Comparison of ENCODE assay signal across 21 cellular contexts in genomic region chr11:20275987-20276660, GRCh38.
DNase-seq lines count a peak whose midpoint lies in the region; ATAC-seq, FAIRE-seq and TF ChIP-seq lines count a peak whose summit lies in the region.
"Had no signal": no experiment of that assay in that cellular context is flagged by ENCODE, and none has a peak within 500 bp of the region (broad histone marks: within the 10 kb centered on the region; RNA-seq: fewer than 3 reads in every experiment).

No MANE protein-coding gene starts in this region.

- no peak overlapping the region for H2AFZ ChIP-seq in GM12878 (ENCODE audit: control insufficient read depth, low read depth, low read length)

- no peaks in the 10 kb centered on the region for H3K9me3 Mint-ChIP-seq in nephron progenitor cell
- H3K9me3 Mint-ChIP-seq: CD8-positive, alpha-beta T cell had no signal

- H3K27ac Mint-ChIP-seq in nephron progenitor cell, result no peak overlapping the region
- H3K27ac Mint-ChIP-seq: CD8-positive, alpha-beta T cell had no signal

- H3K36me3 Mint-ChIP-seq in nephron progenitor cell (ENCODE audit: low read depth), result no peaks in the 10 kb centered on the region
- H3K36me3 Mint-ChIP-seq: CD8-positive, alpha-beta T cell had no signal

- TF ChIP-seq EP300 in GM12878 (IDR thresholded peaks at IDR 0.05; ENCODE audit: borderline replicate concordance in 1 of 2, control insufficient read depth in 1 of 2, low read depth in 2 of 2, low read length in 2 of 2) (0 out of 4 replicates have a peak, but pooled peaks of 1 of the 2 experiments have one; percentile 12), esophagus muscularis mucosa (IDR thresholded peaks at IDR 0.05) (no peak)

- 46% methylated on average over 13 of the region's 13 CpGs for WGBS in GM12878 (ENCODE audit: insufficient coverage, insufficient replicate concordance, low lambda C conversion rate, missing lambda C conversion rate)
- WGBS in esophagus muscularis mucosa, result 89% methylated on average over 13 of the region's 13 CpGs

- H3K4me1 ChIP-seq in GM12878 (ENCODE audit: control insufficient read depth, insufficient read depth, low read length), result no peaks in the 10 kb centered on the region
- no peaks in the 10 kb centered on the region for H3K4me1 ChIP-seq in esophagus muscularis mucosa
- H3K4me1 ChIP-seq: BLaER1 treated with 17β-estradiol and CSF1 and Interleukin-3, amounts not matched to agents 10 nM and 100 nM had no signal

- TF ChIP-seq POLR2A in GM12878 (IDR thresholded peaks at IDR 0.05; ENCODE audit: low read depth, low read length), result no peak
- TF ChIP-seq POLR2A in esophagus muscularis mucosa (IDR thresholded peaks at IDR 0.05; ENCODE audit: low read depth), result no peak

- peaks cover 34% of the 10 kb centered on the region for H3K27me3 Mint-ChIP-seq in nephron progenitor cell (ENCODE audit: low read depth, poor library complexity)

- in situ Hi-C loops in GM12878 (cut with MboI), result no loop called here

- CTCF ChIA-PET in GM12878 (lab: Yijun Ruan, JAX), result no interaction called here

- H3K9me3 ChIP-seq in GM12878 (replicated peaks; ENCODE audit: control insufficient read depth, insufficient read depth, low read length) (no peaks in the 10 kb centered on the region), esophagus muscularis mucosa (no peaks in the 10 kb centered on the region)
- H3K9me3 ChIP-seq: BLaER1 treated with 17β-estradiol and CSF1 and Interleukin-3, amounts not matched to agents 10 nM and 100 nM had no signal

- no peak overlapping the region for H3K4me3 ChIP-seq in GM12878
- H3K4me3 ChIP-seq in esophagus muscularis mucosa, result no peak overlapping the region
- H3K4me3 ChIP-seq: BLaER1 treated with 17β-estradiol and CSF1 and Interleukin-3, amounts not matched to agents 10 nM and 100 nM; SK-N-MC had no signal

- intact Hi-C loops in GM12878 (cut with micrococcal nuclease; ENCODE audit: unreplicated experiment) (no loop called here), esophagus muscularis mucosa (cut with DNase I) (no loop called here)

- TF ChIP-seq RAD21 in GM12878 (IDR thresholded peaks at IDR 0.05; ENCODE audit: insufficient read depth, low read depth, low read length), result no peak

- POLR2A ChIA-PET in GM12878 (lab: Charles Lee), result no interaction called here

- TF ChIP-seq CTCF in GM12878 (IDR thresholded peaks at IDR 0.05 in 2 of 3, conservative IDR thresholded peaks at IDR 0.05 in 1 of 3; ENCODE audit: control insufficient read depth in 2 of 3, extremely low read depth in 1 of 3, insufficient read depth in 1 of 3, low read depth in 3 of 3, low read length in 3 of 3) (no peak), nephron progenitor cell (IDR thresholded peaks at IDR 0.05) (no peak), esophagus muscularis mucosa (IDR thresholded peaks at IDR 0.05) (no peak)

- H3K36me3 ChIP-seq in GM12878 (ENCODE audit: control insufficient read depth in 2 of 2, insufficient read depth in 2 of 2, low read length in 1 of 2), result no peaks in the 10 kb centered on the region
- no peaks in the 10 kb centered on the region for H3K36me3 ChIP-seq in esophagus muscularis mucosa
- H3K36me3 ChIP-seq: BLaER1 treated with 17β-estradiol and CSF1 and Interleukin-3, amounts not matched to agents 10 nM and 100 nM had no signal

- H3K27ac ChIP-seq in GM12878 (ENCODE audit: control insufficient read depth, insufficient read depth) (no peak overlapping the region), esophagus muscularis mucosa (replicated peaks in 1 of 4) (no peak overlapping the region)
- H3K27ac ChIP-seq: BLaER1 treated with 17β-estradiol and CSF1 and Interleukin-3, amounts not matched to agents 10 nM and 100 nM; SK-N-MC had no signal

- FAIRE-seq in GM12878 (lab: Jason Lieb, UNC), result no peak
- FAIRE-seq: G401.6, GM19239 had no signal

- H3K4me3 Mint-ChIP-seq in nephron progenitor cell, result no peak overlapping the region
- H3K4me3 Mint-ChIP-seq: CD8-positive, alpha-beta T cell had no signal

- no peak overlapping the region for H3K9ac ChIP-seq in GM12878 (ENCODE audit: control insufficient read depth, insufficient read depth, low read length)
- H3K9ac ChIP-seq: BLaER1 treated with 17β-estradiol and CSF1 and Interleukin-3, amounts not matched to agents 10 nM and 100 nM had no signal

- peaks cover 46% of the 10 kb centered on the region for H3K4me1 Mint-ChIP-seq in nephron progenitor cell

- SMC1A ChIA-PET in GM12878 (lab: Charles Lee; ENCODE audit: uncharacterized antibody, unreplicated experiment), result interaction anchor here (1.0 kb wide), 1 partner anchor 39 kb away, joined by 4 read pairs; no protein-coding TSS in a partner anchor

- no peak overlapping the region for H3K4me2 ChIP-seq in GM12878 (ENCODE audit: control insufficient read depth, insufficient read depth)
- H3K4me2 ChIP-seq: BLaER1 treated with 17β-estradiol and CSF1 and Interleukin-3, amounts not matched to agents 10 nM and 100 nM had no signal

- H3K27me3 ChIP-seq in GM12878 (replicated peaks in 1 of 2; ENCODE audit: control insufficient read depth in 2 of 2, insufficient read depth in 2 of 2, low read length in 1 of 2) (no peaks in the 10 kb centered on the region; a peak in 1 of 4 replicates), esophagus muscularis mucosa (peaks cover 0 to 8% (median 0%) of the 10 kb centered on the region in 4 donors)
- H3K27me3 ChIP-seq: BLaER1 treated with 17β-estradiol and CSF1 and Interleukin-3, amounts not matched to agents 10 nM and 100 nM had no signal

- no TSS peak for BruUV-seq in GM12878 (replicated peaks; lab: Mats Ljungman, UMichigan)

- H4K20me1 ChIP-seq in GM12878 (ENCODE audit: control insufficient read depth, insufficient read depth), result no peaks in the 10 kb centered on the region
- H4K20me1 ChIP-seq: BLaER1 treated with 17β-estradiol and CSF1 and Interleukin-3, amounts not matched to agents 10 nM and 100 nM had no signal

- RAD21 ChIA-PET in GM12878 (lab: Charles Lee; ENCODE audit: unreplicated experiment), result interaction anchor here (0.6 kb wide), 1 partner anchor 32 kb away, joined by 3 read pairs; no protein-coding TSS in a partner anchor

- H3K79me2 ChIP-seq in GM12878 (ENCODE audit: control insufficient read depth, insufficient read depth, low read length), result no peaks in the 10 kb centered on the region

- DNase-seq in NOMO-1 treated with DMSO at 0.1 percent for 48 hours (lab: John Stamatoyannopoulos, UW; ENCODE audit: unreplicated experiment) (peak; percentile 60), GM12878 (ENCODE audit: low read depth, low spot score) (no peak), kidney tubule cell (ENCODE audit: low spot score) (peak; percentile 79), retina (peak; percentile 29), AG20443 (ENCODE audit: low spot score) (no peak), nephron progenitor cell (no peak), esophagus muscularis mucosa (ENCODE audit: extremely low spot score) (no peak)
- DNase-seq: CD8-positive, alpha-beta T cell; DMS153; Kasumi-1; NCI-H1694; NCI-H2081; NCI-H2171; NCI-H345; NCI-H526; PC-3; SHP77 had no signal

- ATAC-seq in GM12878, result peak; percentile 37
- ATAC-seq: CD8-positive, alpha-beta T cell; PC-3 had no signal

TF ChIP-seq in GM12878, 131 proteins besides CTCF, POLR2A, EP300 and RAD21 (continues in another document):
- TF ChIP-seq MTA2 (IDR thresholded peaks at IDR 0.05; ENCODE audit: low read depth) (peak; percentile 82), CEBPZ (IDR thresholded peaks at IDR 0.05; ENCODE audit: low read depth, low read length) (no peak), TCF12 (IDR thresholded peaks at IDR 0.05; ENCODE audit: low read depth, low read length) (no peak), ZSCAN29 (IDR thresholded peaks at IDR 0.05) (0 out of 2 replicates have a peak, but pooled peaks have one; percentile 27), NR2F1 (conservative IDR thresholded peaks at IDR 0.05) (no peak)

Comparison
In these comparisons a context has a peak if more than half of its experiments do, and no peak if none do; other contexts are left out.
1. DNase-seq: peak in NOMO-1 treated with DMSO at 0.1 percent for 48 hours (single experiment), kidney tubule cell (single experiment) and retina (single experiment); none in GM12878 (single experiment), AG20443 (single experiment), nephron progenitor cell (single experiment) and esophagus muscularis mucosa (single experiment).